Comparison of ENCODE assay signal across 8 cellular contexts in genomic region chr18:45686892-45687611, GRCh38. TPM values are rescaled to one million over a fixed set of nuclear protein-coding genes. Genes with fewer than 3 reads are reported as not detected.
DNase-seq lines count a peak whose midpoint lies in the region; ATAC-seq, FAIRE-seq and TF ChIP-seq lines count a peak whose summit lies in the region.

No MANE protein-coding gene starts in this region.

- H3K4me3 Mint-ChIP-seq in memory B cell = peak overlapping the region; percentile 82
- H3K4me3 Mint-ChIP-seq in Calu3 (ENCODE audit: low read depth, unreplicated experiment) = no peak overlapping the region

- H4K20me1 ChIP-seq in MM.1S (ENCODE audit: insufficient read depth, low read length) = no peaks in the 10 kb centered on the region

- no peaks in the 10 kb centered on the region for H3K27me3 Mint-ChIP-seq in memory B cell
- peaks cover 57% of the 10 kb centered on the region for H3K27me3 Mint-ChIP-seq in Calu3 (ENCODE audit: unreplicated experiment)

- CTCF ChIA-PET in Calu3 (lab: Charles Lee) = interaction anchor here (0.9 kb wide), 1 partner anchor 193 kb away, joined by 4 read pairs; no protein-coding TSS in a partner anchor

- peak; percentile 90 for FAIRE-seq in GM18507 (lab: Jason Lieb, UNC)

- H3K9ac ChIP-seq in MM.1S (ENCODE audit: low read length) = peak overlapping the region; percentile 67

- H3K9me3 ChIP-seq in MM.1S (replicated peaks; ENCODE audit: insufficient read depth, low read length) = no peaks in the 10 kb centered on the region

- ATAC-seq in GM21825 (IDR thresholded peaks at IDR 0.05; ENCODE audit: unreplicated experiment) (peak; percentile 75), memory B cell (ENCODE audit: low read depth) (peak; percentile 85)

- H3K79me2 ChIP-seq in MM.1S (ENCODE audit: low read length) = no peaks in the 10 kb centered on the region

- intact Hi-C loops in Calu3 (cut with micrococcal nuclease; ENCODE audit: unreplicated experiment) = no loop called here

- H3K36me3 Mint-ChIP-seq in memory B cell (peaks cover 1% of the 10 kb centered on the region), Calu3 (ENCODE audit: insufficient read depth, unreplicated experiment) (no peaks in the 10 kb centered on the region)

- no TSS peak for BruUV-seq in Calu3 (replicated peaks; lab: Mats Ljungman, UMichigan)

- H2AFZ ChIP-seq in MM.1S (ENCODE audit: low read length) = peak overlapping the region; percentile 81

- H3K27me3 ChIP-seq in MM.1S (replicated peaks; ENCODE audit: insufficient read depth, low read length) = no peaks in the 10 kb centered on the region

- peak overlapping the region; percentile 65 for H3K4me3 ChIP-seq in MM.1S (ENCODE audit: low read length)

- DNase-seq in GM18507 (ENCODE audit: extremely low spot score, insufficient read length, low read depth) = no peak
- DNase-seq in MM.1S = peak; percentile 90
- peak; percentile 38 for DNase-seq in activated CD8-positive, alpha-beta memory T cell treated with anti-CD3 and anti-CD28 coated beads, Interleukin-2, amount 50 U/mL, for 4 hours
- DNase-seq in memory B cell (ENCODE audit: low spot score in 2 of 2) = peak in 1 of 2 donors; percentile 66
- no peak for DNase-seq in occipital lobe (lab: John Stamatoyannopoulos, UW)
- no peak for DNase-seq in nucleus accumbens (lab: John Stamatoyannopoulos, UW)
- no peak for DNase-seq in Calu3

- peak overlapping the region; percentile 96 for H3K27ac ChIP-seq in MM.1S (ENCODE audit: low read length)

- H3K4me1 Mint-ChIP-seq in memory B cell (peaks cover 33% of the 10 kb centered on the region), Calu3 (ENCODE audit: low read depth, unreplicated experiment) (no peaks in the 10 kb centered on the region)

- peak overlapping the region; percentile 87 for H3K27ac Mint-ChIP-seq in memory B cell
- no peak overlapping the region for H3K27ac Mint-ChIP-seq in Calu3 (ENCODE audit: unreplicated experiment)

- H3K4me1 ChIP-seq in MM.1S (ENCODE audit: low read length) = peaks cover 26% of the 10 kb centered on the region

- TF ChIP-seq CTCF in MM.1S (IDR thresholded peaks at IDR 0.05; ENCODE audit: low read length) (no peak), Calu3 (IDR thresholded peaks at IDR 0.05; ENCODE audit: unreplicated experiment) (no peak)

- H3K9me3 Mint-ChIP-seq in memory B cell (no peaks in the 10 kb centered on the region), Calu3 (ENCODE audit: low read depth, unreplicated experiment) (no peaks in the 10 kb centered on the region)

- peaks cover 22% of the 10 kb centered on the region for H3F3A ChIP-seq in MM.1S (ENCODE audit: insufficient read depth, low read length)

- no peaks in the 10 kb centered on the region for H3K9me2 ChIP-seq in MM.1S (replicated peaks; ENCODE audit: insufficient read depth, low read length)

- peak overlapping the region; percentile 74 for H3K4me2 ChIP-seq in MM.1S (ENCODE audit: low read depth, low read length)

- H3K36me3 ChIP-seq in MM.1S (replicated peaks; ENCODE audit: insufficient read depth, low read length) = no peaks in the 10 kb centered on the region

RNA-seq across cellular contexts. Expression of gene SLC14A1, which starts 36.9 kb away (rescaled TPM):
- 4.1 TPM for total RNA-seq in occipital lobe
- total RNA-seq in Calu3 (2022) = not detected in 2 replicates

Comparison
In these comparisons a context has a peak if more than half of its experiments do, and no peak if none do; other contexts are left out.
1. DNase-seq: peak in MM.1S (single experiment) and activated CD8-positive, alpha-beta memory T cell treated with anti-CD3 and anti-CD28 coated beads, Interleukin-2, amount 50 U/mL, for 4 hours (single experiment); none in GM18507 (single experiment), occipital lobe (single experiment), nucleus accumbens (0 of 56) and Calu3 (single experiment).